In genomic region chr19:11422163-11423068, GRCh38 we compare ENCODE assay signal across 8 cellular contexts. TPM values are rescaled to one million over a fixed set of nuclear protein-coding genes. Genes with fewer than 3 reads are reported as not detected.
DNase-seq lines count a peak whose midpoint lies in the region; ATAC-seq and TF ChIP-seq lines count a peak whose summit lies in the region.

No MANE protein-coding gene starts in this region.

- H3K23ac ChIP-seq in H9 (ENCODE audit: insufficient read length, low read depth, low read length) = no peak overlapping the region

- no peak overlapping the region for H3T11ph ChIP-seq in H9 (ENCODE audit: low read length)

- H2AFZ ChIP-seq in H9 (ENCODE audit: low read length) = peak overlapping the region; percentile 70

- peak overlapping the region; percentile 13; the same call in 1 of the 2 replicates for H3K14ac ChIP-seq in H9 (ENCODE audit: insufficient read depth, low read length)

- ATAC-seq in left cardiac atrium = peak; percentile 51 to 75
- ATAC-seq in sciatic nerve = peak; percentile 67

- peak overlapping the region; percentile 22 for H3K18ac ChIP-seq in H9 (ENCODE audit: insufficient read length, low read depth, low read length)

- CTCF ChIA-PET in RWPE1 (lab: Yijun Ruan, JAX) = interaction anchor here (0.8 to 2.1 kb wide), 5 partner anchors 12 to 47 kb away, joined by 3 to 12 read pairs (median 3); partner anchors contain the start of gene ODAD3

- no peak overlapping the region for H3K9ac ChIP-seq in H9 (ENCODE audit: extremely low read depth, insufficient read length, low read length)

- H2AK5ac ChIP-seq in H9 (ENCODE audit: insufficient read length, low read length) = no peak overlapping the region

- H3K4me3 Mint-ChIP-seq in H9 = peak overlapping the region; percentile 69 to 92

- peaks cover 27% of the 10 kb centered on the region for H3K27me3 Mint-ChIP-seq in H9 (ENCODE audit: low read depth)

- no peaks in the 10 kb centered on the region for H3K79me2 ChIP-seq in H9 (ENCODE audit: insufficient read depth, low read length)

- no peaks in the 10 kb centered on the region for H4K20me1 ChIP-seq in H9 (ENCODE audit: control insufficient read depth, insufficient read depth, insufficient read length)

- no peak overlapping the region for H3K4ac ChIP-seq in H9 (ENCODE audit: low read depth, low read length)

- H3K4me1 ChIP-seq in H9 (ENCODE audit: insufficient read depth, low read length) = no peaks in the 10 kb centered on the region

- no peak overlapping the region for H2BK20ac ChIP-seq in H9 (ENCODE audit: low read depth, low read length, poor library complexity, severe bottlenecking)

- no peak overlapping the region for H3K27ac ChIP-seq in H9 (ENCODE audit: insufficient read length, low read depth, low read length)
- H3K27ac ChIP-seq in RWPE1 = peak overlapping the region; percentile 70

- H2BK12ac ChIP-seq in H9 (ENCODE audit: insufficient read length, low read depth, low read length) = no peak overlapping the region

- peak overlapping the region; percentile 72 for H3K4me2 ChIP-seq in H9 (ENCODE audit: insufficient read depth, insufficient read length, low read length)

- H2BK5ac ChIP-seq in H9 (ENCODE audit: insufficient read length, low read length) = no peak overlapping the region

- H4K91ac ChIP-seq in H9 (ENCODE audit: insufficient read length, low read depth, low read length) = no peak overlapping the region

- POLR2A ChIA-PET in RWPE1 (lab: Yijun Ruan, JAX; ENCODE audit: low non-redundant PET) = interaction anchor here (0.6 to 1.0 kb wide), 2 partner anchors 41 to 99 kb away, joined by 4 to 5 read pairs; no protein-coding TSS in a partner anchor

- DNase-seq in DMS114 treated with DMSO at 0.1 percent for 48 hours (lab: John Stamatoyannopoulos, UW; ENCODE audit: unreplicated experiment) (peak; percentile 21), H9 (peak; percentile 99), RWPE1 (ENCODE audit: low spot score) (peak; percentile 94), left cardiac atrium (peak; percentile 86), sciatic nerve (ENCODE audit: low spot score) (peak; percentile 77), SKM-1 (lab: John Stamatoyannopoulos, UW; ENCODE audit: unreplicated experiment) (no peak), SIG-M5 (lab: John Stamatoyannopoulos, UW) (no peak)
- peak; percentile 49 for DNase-seq in activated naive CD4-positive, alpha-beta T cell treated with anti-CD3 and anti-CD28 coated beads, Interleukin-2, amount 50 U/mL, for 16 hours

- H3K27ac Mint-ChIP-seq in H9 = peak overlapping the region; percentile 90 to 95 (median 90); a peak in 5 of 7 replicates

- WGBS in H9 (ENCODE audit: extremely low coverage, insufficient read length, low lambda C conversion rate) = no CpG with 5 or more reads among the region's 56 CpGs

- H3K36me3 Mint-ChIP-seq in H9 (ENCODE audit: insufficient read depth in 1 of 3, low read depth in 3 of 3) = 0 out of 7 replicates have a peak, but pooled peaks cover 0 to 2% (median 0%) of the 10 kb centered on the region in 3 experiments

- no peak for TF ChIP-seq CTCF in H9 (conservative IDR thresholded peaks at IDR 0.05)
- TF ChIP-seq CTCF in RWPE1 (conservative IDR thresholded peaks at IDR 0.05; ENCODE audit: low read depth) = no peak

- H3K9me3 Mint-ChIP-seq in H9 = no peaks in the 10 kb centered on the region; a peak in 2 of 5 replicates

- H3K23me2 ChIP-seq in H9 (ENCODE audit: insufficient read length, low read depth, low read length, poor library complexity, severe bottlenecking) = peaks cover 32% of the 10 kb centered on the region

- peaks cover 23 to 31% of the 10 kb centered on the region in 2 experiments for H3K4me1 Mint-ChIP-seq in H9

- no peak overlapping the region for H2BK15ac ChIP-seq in H9 (ENCODE audit: low read depth, low read length)

- no peak overlapping the region for H4K5ac ChIP-seq in H9 (ENCODE audit: insufficient read length, low read depth, low read length)

- H3K56ac ChIP-seq in H9 (ENCODE audit: insufficient read length, low read depth, low read length) = no peak overlapping the region

- no peaks in the 10 kb centered on the region for H3K79me1 ChIP-seq in H9 (ENCODE audit: insufficient read depth, low read depth, low read length, poor library complexity, severe bottlenecking)

- H3K27me3 ChIP-seq in H9 (ENCODE audit: insufficient read depth, low read length) = no peaks in the 10 kb centered on the region; the same call in 1 of the 2 replicates

- H4K8ac ChIP-seq in H9 (replicated peaks; ENCODE audit: insufficient read length, low read depth, low read length) = no peak overlapping the region

- H2BK120ac ChIP-seq in H9 (ENCODE audit: low read depth, low read length, poor library complexity, severe bottlenecking) = no peak overlapping the region

- H3K9me3 ChIP-seq in H9 (ENCODE audit: control insufficient read depth, low read depth, low read length) = no peaks in the 10 kb centered on the region

- intact Hi-C loops in left cardiac atrium (cut with DNase I) (no loop called here), sciatic nerve (cut with DNase I) (no loop called here)

RNA-seq across cellular contexts. Expression of gene RGL3, which starts 3.3 kb away (rescaled TPM):
- total RNA-seq in H9 (2021) = 58.5 and 65.9 TPM in 2 replicates
- 10 to 100 TPM; 11.3 to 15.1 TPM for total RNA-seq in left cardiac atrium
- 14.4 TPM for total RNA-seq in sciatic nerve

RNA-seq across cellular contexts. Expression of gene ODAD3, which starts 12.5 kb away (rescaled TPM):
- total RNA-seq in H9 (2021) (2.2 and 2.5 TPM in 2 replicates), left cardiac atrium (under 1 TPM; 0.56 to 0.68 TPM), sciatic nerve (0.31 TPM)

RNA-seq across cellular contexts. Expression of gene PRKCSH, which starts 13.0 kb away (rescaled TPM):
- total RNA-seq in H9 (2021) = 431 and 437 TPM in 2 replicates
- 100 to 1,000 TPM; 132 to 139 TPM for total RNA-seq in left cardiac atrium
- 190 TPM for total RNA-seq in sciatic nerve

RNA-seq across cellular contexts. Expression of gene EPOR, which starts 38.3 kb away (rescaled TPM):
- 8.9 and 9.3 TPM in 2 replicates for total RNA-seq in H9 (2021)
- 1 to 10 TPM; 7.5 to 7.7 TPM for total RNA-seq in left cardiac atrium
- total RNA-seq in sciatic nerve = 5.2 TPM

RNA-seq across cellular contexts. Expression of gene SWSAP1, which starts 48.0 kb away (rescaled TPM):
- total RNA-seq in H9 (2021) (3.8 and 5.2 TPM in 2 replicates), left cardiac atrium (1 to 10 TPM; 1.3 to 1.5 TPM), sciatic nerve (1.3 TPM)

Comparison
In these comparisons a context has a peak if more than half of its experiments do, and no peak if none do; other contexts are left out.
1. DNase-seq: peak in DMS114 treated with DMSO at 0.1 percent for 48 hours (single experiment), H9 (single experiment), RWPE1 (single experiment), activated naive CD4-positive, alpha-beta T cell treated with anti-CD3 and anti-CD28 coated beads, Interleukin-2, amount 50 U/mL, for 16 hours (single experiment), left cardiac atrium (single experiment) and sciatic nerve (single experiment); none in SKM-1 (single experiment) and SIG-M5 (single experiment).